In genomic region chr14:100905166-100905565, GRCh38 we compare ENCODE assay signal across 1 cellular context.
TF ChIP-seq lines count a peak whose summit lies in the region.

No MANE protein-coding gene starts in this region.

TF ChIP-seq in H1, 55 proteins besides CTCF, POLR2A, EP300 and RAD21:
- TF ChIP-seq EZH2 (IDR thresholded peaks at IDR 0.05; ENCODE audit: low read depth, low read length, severe bottlenecking) (peak; percentile 27), NANOG (IDR thresholded peaks at IDR 0.05; ENCODE audit: insufficient read depth, low read depth, low read length, poor library complexity, severe bottlenecking) (no peak)
